ENCODE assay signal across 21 cellular contexts in genomic region chr17:33335491-33336173, GRCh38. TPM values are rescaled to one million over a fixed set of nuclear protein-coding genes. Genes with fewer than 3 reads are reported as not detected.
A peak's percentile ranks its signal among the peaks of the same experiment; 100 is the strongest.
DNase-seq lines count a peak whose midpoint lies in the region; ATAC-seq and TF ChIP-seq lines count a peak whose summit lies in the region.
"Had no signal": no experiment of that assay in that cellular context is flagged by ENCODE, and none has a peak within 500 bp of the region (broad histone marks: within the 10 kb centered on the region; RNA-seq: fewer than 3 reads in every experiment).

No MANE protein-coding gene starts in this region.

- H3K9me3 Mint-ChIP-seq in WTC11 (peaks cover 14% of the 10 kb centered on the region), immature natural killer cell (peaks cover 0 to 2% (median 0%) of the 10 kb centered on the region in 6 donors)
- H3K9me3 Mint-ChIP-seq: CD8-positive, alpha-beta T cell had no signal

- H3K4me1 Mint-ChIP-seq in WTC11 (peaks cover 16% of the 10 kb centered on the region), immature natural killer cell (no peaks in the 10 kb centered on the region)

- H3K27me3 ChIP-seq in A673 (replicated peaks; ENCODE audit: insufficient read depth, low read depth, low read length, poor library complexity): no peaks in the 10 kb centered on the region

- no peaks in the 10 kb centered on the region for H3K36me3 Mint-ChIP-seq in WTC11
- H3K36me3 Mint-ChIP-seq in immature natural killer cell: no peaks in the 10 kb centered on the region
- H3K36me3 Mint-ChIP-seq: CD8-positive, alpha-beta T cell had no signal

- H3K4me3 Mint-ChIP-seq in WTC11: no peak overlapping the region
- H3K4me3 Mint-ChIP-seq in immature natural killer cell: no peak overlapping the region
- H3K4me3 Mint-ChIP-seq: CD8-positive, alpha-beta T cell had no signal

- DNase-seq in A673 (ENCODE audit: low spot score): peak; percentile 3
- no peak for DNase-seq in GM13977 (ENCODE audit: low spot score)
- DNase-seq in WTC11 (ENCODE audit: low spot score): peak; percentile 32
- DNase-seq in islet precursor cell: peak; percentile 71
- no peak for DNase-seq in immature natural killer cell
- DNase-seq in OCI-M1 (lab: John Stamatoyannopoulos, UW): no peak
- DNase-seq in KG1 (lab: John Stamatoyannopoulos, UW): no peak
- no peak for DNase-seq in substantia nigra (lab: John Stamatoyannopoulos, UW)
- DNase-seq: activated CD8-positive, alpha-beta memory T cell treated with anti-CD3 and anti-CD28 coated beads, Interleukin-2, amount 50 U/mL, for 48 hours; activated gamma-delta T cell; CD8-positive, alpha-beta T cell; DMS79 treated with DMSO at 0.1 percent for 48 hours; foreskin melanocyte; KBM-7; left ventricle myocardium superior; MV-4-11; NCI-H2081 treated with DMSO at 0.1 percent for 48 hours; NCI-H524; SJCRH30; T1000 had no signal

- TF ChIP-seq CTCF in A673 (conservative IDR thresholded peaks at IDR 0.05; ENCODE audit: low read depth, low read length) (0 out of 2 replicates have a peak, but pooled peaks have one; percentile 22), GM13977 (IDR thresholded peaks at IDR 0.05; ENCODE audit: extremely low read depth, insufficient read depth, missing control alignments) (peak; percentile 11), WTC11 (IDR thresholded peaks at IDR 0.05) (no peak)

- CTCF ChIA-PET in A673 (lab: Charles Lee): no interaction called here
- CTCF ChIA-PET in WTC11 (lab: Charles Lee): interaction anchor here (0.7 to 3.5 kb wide), 6 partner anchors 16 to 316 kb away, joined by 3 to 14 read pairs (median 4); partner anchors contain the start of gene ASIC2

- H3K27ac Mint-ChIP-seq in WTC11 (no peak overlapping the region), immature natural killer cell (no peak overlapping the region)
- H3K27ac Mint-ChIP-seq: CD8-positive, alpha-beta T cell had no signal

- H3K27me3 Mint-ChIP-seq in WTC11 (ENCODE audit: low read depth): peaks cover 45% of the 10 kb centered on the region
- H3K27me3 Mint-ChIP-seq in immature natural killer cell (ENCODE audit: low read depth in 3 of 3): peaks cover 4 to 10% (median 6%) of the 10 kb centered on the region in 3 donors

- no peaks in the 10 kb centered on the region for H3K36me3 ChIP-seq in A673 (ENCODE audit: insufficient read depth, low read length, poor library complexity, severe bottlenecking)
- H3K36me3 ChIP-seq: SJCRH30, thoracic aorta had no signal

- no TSS peak for BruUV-seq in A673 (replicated peaks; lab: Mats Ljungman, UMichigan)

- peak; percentile 84 for ATAC-seq in WTC11
- ATAC-seq: CD8-positive, alpha-beta T cell; left ventricle myocardium superior had no signal

- no peaks in the 10 kb centered on the region for H3K9me3 ChIP-seq in A673 (ENCODE audit: low read depth, low read length, poor library complexity, severe bottlenecking)
- H3K9me3 ChIP-seq: SJCRH30, thoracic aorta had no signal

- POLR2A ChIA-PET in A673 (lab: Charles Lee; ENCODE audit: low non-redundant PET) (no interaction called here), WTC11 (lab: Charles Lee) (no interaction called here)

- H3K27ac ChIP-seq in A673 (ENCODE audit: low read depth, low read length, poor library complexity, severe bottlenecking) (no peak overlapping the region), substantia nigra (ENCODE audit: low read depth, low read length, poor library complexity, severe bottlenecking) (no peak overlapping the region)
- H3K27ac ChIP-seq: SJCRH30, thoracic aorta had no signal

- H3K4me3 ChIP-seq in A673 (ENCODE audit: low read depth, low read length, poor library complexity, severe bottlenecking): no peak overlapping the region
- H3K4me3 ChIP-seq: SJCRH30, thoracic aorta had no signal

- intact Hi-C loops in A673 (cut with micrococcal nuclease; ENCODE audit: unreplicated experiment): no loop called here

- no peaks in the 10 kb centered on the region for H3K4me1 ChIP-seq in A673 (ENCODE audit: insufficient read depth, low read length, poor library complexity, severe bottlenecking)
- H3K4me1 ChIP-seq: SJCRH30 had no signal

- in situ Hi-C loops in GM13977 (cut with MboI; ENCODE audit: low pct_unique_long_range_greater_than_20kb, low sequenced_read_pairs, unreplicated experiment): no loop called here

TF ChIP-seq in WTC11, 78 proteins besides CTCF, POLR2A, EP300 and RAD21:
- TF ChIP-seq RORB (CRISPR knock-in tag; IDR thresholded peaks at IDR 0.05) (no peak), ATF3 (CRISPR knock-in tag; conservative IDR thresholded peaks at IDR 0.05) (no peak), USF2 (CRISPR knock-in tag; IDR thresholded peaks at IDR 0.05) (no peak), CREM (CRISPR knock-in tag; IDR thresholded peaks at IDR 0.05) (no peak), NR1H2 (CRISPR knock-in tag; IDR thresholded peaks at IDR 0.05) (no peak), STAT6 (CRISPR knock-in tag; conservative IDR thresholded peaks at IDR 0.05; ENCODE audit: low read depth) (no peak), ARID4B (CRISPR knock-in tag; IDR thresholded peaks at IDR 0.05; ENCODE audit: borderline replicate concordance) (no peak)

RNA-seq across cellular contexts. Expression of gene ASIC2, which starts 42.5 kb away (rescaled TPM):
- 8.6 and 13.0 TPM in 2 replicates for total RNA-seq in A673 (2021)
- 2.1 to 2.7 TPM (median 2.3 TPM) in 3 replicates for total RNA-seq in WTC11 (2021)
- not detected for polyA plus RNA-seq in immature natural killer cell
- total RNA-seq: CD8-positive, alpha-beta T cell; left ventricle myocardium superior; SJCRH30 had no signal

Comparison
In these comparisons a context has a peak if more than half of its experiments do, and no peak if none do; other contexts are left out.
1. DNase-seq: peak in A673 (single experiment), WTC11 (single experiment) and islet precursor cell (single experiment); none in GM13977 (single experiment), immature natural killer cell (0 of 3), OCI-M1 (single experiment), KG1 (single experiment) and substantia nigra (0 of 49).